8 cellular contexts compared by ENCODE assay signal in the genomic region with DNA sequence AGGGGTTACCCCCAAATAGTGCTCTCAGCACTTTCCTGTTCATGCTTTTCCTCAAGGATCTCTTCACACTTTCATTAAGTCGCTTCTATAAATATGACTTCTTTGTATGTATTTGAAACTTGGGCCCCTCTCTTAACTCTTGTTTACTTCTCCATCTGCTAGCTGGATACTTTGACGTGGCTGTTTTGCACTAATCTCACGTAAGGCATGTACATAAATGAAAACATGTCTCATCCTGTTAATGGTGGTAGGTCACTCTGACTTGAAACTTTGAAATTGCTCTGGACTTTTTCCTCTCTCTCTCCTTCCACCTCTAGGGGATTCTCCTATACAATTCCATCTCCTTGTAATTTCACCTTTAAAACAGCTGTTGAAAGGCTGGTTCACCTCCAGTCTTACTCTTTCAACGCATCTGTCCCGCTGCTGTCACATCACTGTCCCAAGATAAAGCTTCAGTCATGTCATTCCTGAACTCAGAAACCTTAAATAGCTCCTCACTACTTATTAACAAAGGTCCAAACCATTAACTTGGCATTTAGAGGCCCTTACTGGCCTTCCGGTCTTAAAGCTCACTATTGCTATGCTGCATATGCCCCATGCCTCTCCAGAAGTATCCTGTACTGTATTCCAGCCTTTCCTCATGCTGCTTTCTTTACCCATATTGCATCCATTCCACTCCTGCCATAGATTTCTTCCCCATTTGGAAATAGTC. TPM values are rescaled to one million over a fixed set of nuclear protein-coding genes. Genes with fewer than 3 reads are reported as not detected.
DNase-seq lines count a peak whose midpoint lies in the region; ATAC-seq and TF ChIP-seq lines count a peak whose summit lies in the region.

No MANE protein-coding gene starts in this region.

- peak overlapping the region; percentile 93 for H3K27ac ChIP-seq in CD8-positive, alpha-beta T cell (ENCODE audit: low read depth, low read length)
- H3K27ac ChIP-seq in OCI-LY1 (ENCODE audit: low read depth, low read length, poor library complexity, severe bottlenecking) = peak overlapping the region; percentile 71

- peak overlapping the region; percentile 90 for H3K4me2 ChIP-seq in OCI-LY1 (ENCODE audit: low read length)

- H3K9me2 ChIP-seq in OCI-LY1 (ENCODE audit: low read depth, low read length) = no peaks in the 10 kb centered on the region

- DNase-seq in CD8-positive, alpha-beta T cell = no peak
- no peak for DNase-seq in NCI-H1105 (lab: John Stamatoyannopoulos, UW)
- no peak for DNase-seq in NCI-H510A (lab: John Stamatoyannopoulos, UW)

- peaks cover 56% of the 10 kb centered on the region for H3K4me1 Mint-ChIP-seq in CD8-positive, alpha-beta T cell (ENCODE audit: low read depth)

- H3K4me3 Mint-ChIP-seq in CD8-positive, alpha-beta T cell = peak overlapping the region; percentile 100

- H3K79me2 ChIP-seq in OCI-LY1 (ENCODE audit: insufficient read depth, low read length) = peaks cover 34% of the 10 kb centered on the region

- H3K27ac Mint-ChIP-seq in CD8-positive, alpha-beta T cell = peak overlapping the region; percentile 100

- no peaks in the 10 kb centered on the region for H3F3A ChIP-seq in OCI-LY1 (ENCODE audit: insufficient read depth, low read length)

- H2AFZ ChIP-seq in OCI-LY1 (ENCODE audit: low read length) (no peak overlapping the region), neuron (ENCODE audit: low read depth, low read length) (no peak overlapping the region)

- peaks cover 28% of the 10 kb centered on the region for H3K36me3 Mint-ChIP-seq in CD8-positive, alpha-beta T cell

- H3K9ac ChIP-seq in OCI-LY1 (ENCODE audit: low read length) (peak overlapping the region; percentile 76), endocrine pancreas (ENCODE audit: control insufficient read depth, insufficient read depth, low read length) (peak overlapping the region; percentile 97)

- no peak for TF ChIP-seq CTCF in CD8-positive, alpha-beta T cell (IDR thresholded peaks at IDR 0.05)
- no peak for TF ChIP-seq CTCF in OCI-LY1 (IDR thresholded peaks at IDR 0.05; ENCODE audit: low read length)

- no peaks in the 10 kb centered on the region for H3K27me3 Mint-ChIP-seq in CD8-positive, alpha-beta T cell (ENCODE audit: low read depth)

- ATAC-seq in CD8-positive, alpha-beta T cell = no peak
- ATAC-seq in HG02870 (IDR thresholded peaks at IDR 0.05; ENCODE audit: unreplicated experiment) = no peak
- no peak for ATAC-seq in GM18907 (IDR thresholded peaks at IDR 0.05; ENCODE audit: unreplicated experiment)

- H4K20me1 ChIP-seq in OCI-LY1 (ENCODE audit: insufficient read depth, low read length) = no peaks in the 10 kb centered on the region

- peak overlapping the region; percentile 86 for H3K4me3 ChIP-seq in CD8-positive, alpha-beta T cell (ENCODE audit: low read depth, low read length)
- H3K4me3 ChIP-seq in OCI-LY1 (ENCODE audit: low read depth, low read length, poor library complexity, severe bottlenecking) (peak overlapping the region; percentile 71), endocrine pancreas (ENCODE audit: control insufficient read depth, insufficient read depth, low read length) (peak overlapping the region; percentile 100), neuron (ENCODE audit: low read length) (peak overlapping the region; percentile 90)

- POLR2A ChIA-PET in CD8-positive, alpha-beta T cell (lab: Charles Lee) = interaction anchor here (0.6 to 2.7 kb wide), 10 partner anchors 8 to 388 kb away, joined by 3 to 32 read pairs (median 5); a partner anchor contains a TSS

- H3K9me3 ChIP-seq in CD8-positive, alpha-beta T cell (ENCODE audit: low read length) = no peaks in the 10 kb centered on the region
- no peaks in the 10 kb centered on the region for H3K9me3 ChIP-seq in OCI-LY1 (ENCODE audit: low read length)
- H3K9me3 ChIP-seq in endocrine pancreas (ENCODE audit: control insufficient read depth, low read length) = no peaks in the 10 kb centered on the region
- no peaks in the 10 kb centered on the region for H3K9me3 ChIP-seq in neuron (ENCODE audit: low read length)

- peaks cover 32% of the 10 kb centered on the region for H3K4me1 ChIP-seq in CD8-positive, alpha-beta T cell (ENCODE audit: insufficient read depth, low read length)
- H3K4me1 ChIP-seq in OCI-LY1 (ENCODE audit: insufficient read depth, low read length, severe bottlenecking) (peaks cover 44% of the 10 kb centered on the region), endocrine pancreas (ENCODE audit: control insufficient read depth, insufficient read depth, low read length) (peaks cover 29% of the 10 kb centered on the region), neuron (ENCODE audit: insufficient read depth, low read length) (peaks cover 30% of the 10 kb centered on the region)

- H3K36me3 ChIP-seq in CD8-positive, alpha-beta T cell (ENCODE audit: insufficient read depth, low read length) = peaks cover 4% of the 10 kb centered on the region
- H3K36me3 ChIP-seq in OCI-LY1 (ENCODE audit: insufficient read depth, low read length) = peaks cover 17% of the 10 kb centered on the region
- H3K36me3 ChIP-seq in endocrine pancreas (ENCODE audit: control insufficient read depth, insufficient read depth, low read length) = no peaks in the 10 kb centered on the region
- peaks cover 7% of the 10 kb centered on the region for H3K36me3 ChIP-seq in neuron (ENCODE audit: insufficient read depth, low read length)

- H3K27me3 ChIP-seq in CD8-positive, alpha-beta T cell (ENCODE audit: insufficient read depth, low read length) = no peaks in the 10 kb centered on the region
- H3K27me3 ChIP-seq in OCI-LY1 (ENCODE audit: insufficient read depth, low read length) (no peaks in the 10 kb centered on the region), endocrine pancreas (ENCODE audit: control insufficient read depth, insufficient read depth, low read length) (no peaks in the 10 kb centered on the region), neuron (ENCODE audit: insufficient read depth, low read length) (no peaks in the 10 kb centered on the region)

- CTCF ChIA-PET in CD8-positive, alpha-beta T cell (lab: Charles Lee) = interaction anchor here (1.1 to 2.2 kb wide), 5 partner anchors 26 to 186 kb away, joined by 5 to 10 read pairs (median 9); a partner anchor contains a TSS

- H3K9me3 Mint-ChIP-seq in CD8-positive, alpha-beta T cell = no peaks in the 10 kb centered on the region

- intact Hi-C loops in CD8-positive, alpha-beta T cell (cut with DNase I, micrococcal nuclease) = loop anchor here (2.0 to 10.0 kb wide), 2 partner anchors 26 to 424 kb away; no protein-coding TSS in a partner anchor

RNA-seq across cellular contexts. Expression of a gene that starts 1.2 kb away (rescaled TPM):
- 10 to 100 TPM; 78.1 to 78.9 TPM for total RNA-seq in CD8-positive, alpha-beta T cell

RNA-seq across cellular contexts. Expression of a gene that starts 46.5 kb away (rescaled TPM):
- 10 to 100 TPM; 11.8 to 14.4 TPM for total RNA-seq in CD8-positive, alpha-beta T cell
